In genomic region chr17:61235821-61236197, GRCh38 we compare ENCODE assay signal across 11 cellular contexts.
A peak's percentile ranks its signal among the peaks of the same experiment; 100 is the strongest.
DNase-seq lines count a peak whose midpoint lies in the region; ATAC-seq and TF ChIP-seq lines count a peak whose summit lies in the region.
"Had no signal": no experiment of that assay in that cellular context is flagged by ENCODE, and none has a peak within 500 bp of the region (broad histone marks: within the 10 kb centered on the region; RNA-seq: fewer than 3 reads in every experiment).

No MANE protein-coding gene starts in this region.

- H3K27ac ChIP-seq in fibroblast of lung (ENCODE audit: insufficient read depth, low read length) = peak overlapping the region; percentile 0
- H3K27ac ChIP-seq in aorta (ENCODE audit: low read depth in 1 of 2, low read length in 2 of 2) = no peak overlapping the region
- no peak overlapping the region for H3K27ac ChIP-seq in CD8-positive, alpha-beta T cell (ENCODE audit: low read depth, low read length)
- H3K27ac ChIP-seq: upper lobe of left lung had no signal

- H3K27me3 Mint-ChIP-seq in neural crest cell (ENCODE audit: low read depth) = no peaks in the 10 kb centered on the region
- H3K27me3 Mint-ChIP-seq in CD8-positive, alpha-beta T cell (ENCODE audit: low read depth) = no peaks in the 10 kb centered on the region

- intact Hi-C loops in posterior vena cava (cut with DNase I) (no loop called here), aorta (cut with DNase I) (loop anchor here in 1 of 2 donors (2.0 to 5.0 kb wide), 2 partner anchors 21 to 34 kb away; no protein-coding TSS in a partner anchor)
- intact Hi-C loops in CD8-positive, alpha-beta T cell (cut with DNase I, micrococcal nuclease) = loop anchor here in 1 of 2 experiments (10.0 kb wide), 1 partner anchor 231 kb away; no protein-coding TSS in a partner anchor

- H3K36me3 ChIP-seq in fibroblast of lung (ENCODE audit: control insufficient read depth, insufficient read depth, low read length) = no peaks in the 10 kb centered on the region
- H3K36me3 ChIP-seq in aorta (ENCODE audit: control insufficient read depth in 1 of 2, insufficient read depth in 2 of 2, low read length in 1 of 2) = no peaks in the 10 kb centered on the region
- H3K36me3 ChIP-seq in CD8-positive, alpha-beta T cell (ENCODE audit: insufficient read depth, low read length) = no peaks in the 10 kb centered on the region
- H3K36me3 ChIP-seq: upper lobe of left lung had no signal

- POLR2A ChIA-PET in CD8-positive, alpha-beta T cell (lab: Charles Lee) = interaction anchor here (0.6 kb wide), 2 partner anchors 36 to 209 kb away, joined by 3 read pairs; no protein-coding TSS in a partner anchor

- no peaks in the 10 kb centered on the region for H3K79me2 ChIP-seq in fibroblast of lung (ENCODE audit: control insufficient read depth, insufficient read depth, low read length)

- H3K4me1 ChIP-seq in fibroblast of lung (ENCODE audit: control insufficient read depth, extremely low read depth, insufficient read depth, low read length) (peaks cover 2% of the 10 kb centered on the region), aorta (ENCODE audit: control insufficient read depth in 1 of 2, insufficient read depth in 2 of 2, low read length in 2 of 2) (peaks cover 2% of the 10 kb centered on the region in 2 donors)
- H3K4me1 ChIP-seq in CD8-positive, alpha-beta T cell (ENCODE audit: insufficient read depth, low read length) = no peaks in the 10 kb centered on the region

- H3K4me3 ChIP-seq in fibroblast of lung (replicated peaks in 1 of 4; ENCODE audit: control extremely low read depth in 1 of 4, insufficient read depth in 1 of 4, low read depth in 3 of 4, low read length in 4 of 4) (no peak overlapping the region), aorta (ENCODE audit: low read length in 2 of 2) (no peak overlapping the region)
- H3K4me3 ChIP-seq in CD8-positive, alpha-beta T cell (ENCODE audit: low read depth, low read length) = no peak overlapping the region
- H3K4me3 ChIP-seq: upper lobe of left lung had no signal

- CTCF ChIA-PET in CD8-positive, alpha-beta T cell (lab: Charles Lee) = no interaction called here

- H3K4me1 Mint-ChIP-seq in neural crest cell = peaks cover 38% of the 10 kb centered on the region
- peaks cover 4% of the 10 kb centered on the region for H3K4me1 Mint-ChIP-seq in CD8-positive, alpha-beta T cell (ENCODE audit: low read depth)

- H3K9me3 ChIP-seq in fibroblast of lung (ENCODE audit: control insufficient read depth, insufficient read depth, low read depth, low read length) (no peaks in the 10 kb centered on the region), aorta (ENCODE audit: control insufficient read depth, low read length) (no peaks in the 10 kb centered on the region)
- H3K9me3 ChIP-seq in CD8-positive, alpha-beta T cell (ENCODE audit: low read length) = no peaks in the 10 kb centered on the region
- H3K9me3 ChIP-seq: upper lobe of left lung had no signal

- no peak overlapping the region for H3K4me2 ChIP-seq in fibroblast of lung (ENCODE audit: extremely low read depth, insufficient read depth, low read length)

- H2AFZ ChIP-seq in fibroblast of lung (ENCODE audit: low read length) = no peak overlapping the region

- no peak for TF ChIP-seq CTCF in fibroblast of lung (conservative IDR thresholded peaks at IDR 0.05 in 1 of 2, IDR thresholded peaks at IDR 0.05 in 1 of 2; ENCODE audit: low read depth in 1 of 2, low read length in 2 of 2)
- no peak for TF ChIP-seq CTCF in neural crest cell (conservative IDR thresholded peaks at IDR 0.05)
- TF ChIP-seq CTCF in CD8-positive, alpha-beta T cell (IDR thresholded peaks at IDR 0.05) = no peak

- no peak for ATAC-seq in aorta (ENCODE audit: low FRiP score)
- no peak for ATAC-seq in CD8-positive, alpha-beta T cell

- H3K4me3 Mint-ChIP-seq in neural crest cell = no peak overlapping the region
- no peak overlapping the region for H3K4me3 Mint-ChIP-seq in CD8-positive, alpha-beta T cell

- no peaks in the 10 kb centered on the region for H3K9me3 Mint-ChIP-seq in neural crest cell
- no peaks in the 10 kb centered on the region for H3K9me3 Mint-ChIP-seq in CD8-positive, alpha-beta T cell

- H3K9ac ChIP-seq in fibroblast of lung (ENCODE audit: insufficient read depth, low read length) = no peak overlapping the region

- WGBS in aorta, 2 donors = 4 to 11% methylated on average over 5 of the region's 5 CpGs

- no peaks in the 10 kb centered on the region for H3K27me3 ChIP-seq in fibroblast of lung (ENCODE audit: control insufficient read depth, insufficient read depth, low read length)
- H3K27me3 ChIP-seq in aorta (ENCODE audit: control insufficient read depth in 1 of 2, insufficient read depth in 2 of 2, low read length in 1 of 2) = no peaks in the 10 kb centered on the region
- no peaks in the 10 kb centered on the region for H3K27me3 ChIP-seq in CD8-positive, alpha-beta T cell (ENCODE audit: insufficient read depth, low read length)
- H3K27me3 ChIP-seq: upper lobe of left lung had no signal

- peak; percentile 71 for DNase-seq in Ammon's horn (ENCODE audit: low spot score)
- peak; percentile 84 for DNase-seq in NCI-H69 (lab: John Stamatoyannopoulos, UW)
- DNase-seq in fibroblast of lung (ENCODE audit: low read depth in 2 of 2) = peak; percentile 73 to 79
- DNase-seq in neural crest cell (ENCODE audit: low read depth, low spot score) = no peak
- no peak for DNase-seq in posterior vena cava (ENCODE audit: low spot score)
- no peak for DNase-seq in aorta
- DNase-seq in CD8-positive, alpha-beta T cell = no peak
- DNase-seq in stimulated activated naive CD4-positive, alpha-beta T cell (lab: John Stamatoyannopoulos, UW) = no peak
- DNase-seq: activated CD4-positive, CD25-positive, alpha-beta regulatory T cell; activated gamma-delta T cell; upper lobe of left lung had no signal

- no peaks in the 10 kb centered on the region for H3K36me3 Mint-ChIP-seq in neural crest cell (ENCODE audit: low read depth)
- H3K36me3 Mint-ChIP-seq in CD8-positive, alpha-beta T cell = no peaks in the 10 kb centered on the region

- no peaks in the 10 kb centered on the region for H4K20me1 ChIP-seq in fibroblast of lung (ENCODE audit: control insufficient read depth, extremely low read depth, insufficient read depth, low read length)

- peak overlapping the region; percentile 16 for H3K27ac Mint-ChIP-seq in neural crest cell (ENCODE audit: unreplicated experiment)
- no peak overlapping the region for H3K27ac Mint-ChIP-seq in CD8-positive, alpha-beta T cell

Comparison
In these comparisons a context has a peak if more than half of its experiments do, and no peak if none do; other contexts are left out.
1. DNase-seq: peak in Ammon's horn (single experiment), NCI-H69 (single experiment) and fibroblast of lung (2 of 2); none in neural crest cell (single experiment), posterior vena cava (single experiment), aorta (0 of 2), CD8-positive, alpha-beta T cell (0 of 7) and stimulated activated naive CD4-positive, alpha-beta T cell (0 of 6).